In genomic region chr15:75453703-75454470, GRCh38 we compare ENCODE assay signal across 1 cellular context.
TF ChIP-seq lines count a peak whose summit lies in the region.

No MANE protein-coding gene starts in this region.

TF ChIP-seq in HEK293, 187 proteins besides CTCF, POLR2A, EP300 and RAD21 (continued from another document and continues in another):
- TF ChIP-seq, protein P1, sequence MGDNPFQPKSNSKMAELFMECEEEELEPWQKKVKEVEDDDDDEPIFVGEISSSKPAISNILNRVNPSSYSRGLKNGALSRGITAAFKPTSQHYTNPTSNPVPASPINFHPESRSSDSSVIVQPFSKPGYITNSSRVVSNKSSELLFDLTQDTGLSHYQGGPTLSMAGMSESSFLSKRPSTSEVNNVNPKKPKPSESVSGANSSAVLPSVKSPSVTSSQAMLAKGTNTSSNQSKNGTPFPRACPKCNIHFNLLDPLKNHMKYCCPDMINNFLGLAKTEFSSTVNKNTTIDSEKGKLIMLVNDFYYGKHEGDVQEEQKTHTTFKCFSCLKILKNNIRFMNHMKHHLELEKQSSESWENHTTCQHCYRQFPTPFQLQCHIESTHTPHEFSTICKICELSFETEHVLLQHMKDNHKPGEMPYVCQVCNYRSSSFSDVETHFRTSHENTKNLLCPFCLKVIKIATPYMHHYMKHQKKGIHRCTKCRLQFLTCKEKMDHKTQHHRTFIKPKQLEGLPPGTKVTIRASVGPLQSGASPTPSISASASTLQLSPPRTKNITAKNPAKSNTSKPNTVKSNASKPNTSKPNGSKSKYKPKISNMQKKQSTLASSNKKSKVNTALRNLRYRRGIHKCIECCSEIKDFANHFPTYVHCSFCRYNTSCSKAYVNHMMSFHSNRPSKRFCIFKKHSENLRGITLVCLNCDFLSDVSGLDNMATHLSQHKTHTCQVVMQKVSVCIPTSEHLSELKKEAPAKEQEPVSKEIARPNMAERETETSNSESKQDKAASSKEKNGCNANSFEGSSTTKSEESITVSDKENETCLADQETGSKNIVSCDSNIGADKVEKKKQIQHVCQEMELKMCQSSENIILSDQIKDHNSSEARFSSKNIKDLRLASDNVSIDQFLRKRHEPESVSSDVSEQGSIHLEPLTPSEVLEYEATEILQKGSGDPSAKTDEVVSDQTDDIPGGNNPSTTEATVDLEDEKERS (tag by site-specific recombination; IDR thresholded peaks at IDR 0.05), result no peak
- TF ChIP-seq, protein P2, sequence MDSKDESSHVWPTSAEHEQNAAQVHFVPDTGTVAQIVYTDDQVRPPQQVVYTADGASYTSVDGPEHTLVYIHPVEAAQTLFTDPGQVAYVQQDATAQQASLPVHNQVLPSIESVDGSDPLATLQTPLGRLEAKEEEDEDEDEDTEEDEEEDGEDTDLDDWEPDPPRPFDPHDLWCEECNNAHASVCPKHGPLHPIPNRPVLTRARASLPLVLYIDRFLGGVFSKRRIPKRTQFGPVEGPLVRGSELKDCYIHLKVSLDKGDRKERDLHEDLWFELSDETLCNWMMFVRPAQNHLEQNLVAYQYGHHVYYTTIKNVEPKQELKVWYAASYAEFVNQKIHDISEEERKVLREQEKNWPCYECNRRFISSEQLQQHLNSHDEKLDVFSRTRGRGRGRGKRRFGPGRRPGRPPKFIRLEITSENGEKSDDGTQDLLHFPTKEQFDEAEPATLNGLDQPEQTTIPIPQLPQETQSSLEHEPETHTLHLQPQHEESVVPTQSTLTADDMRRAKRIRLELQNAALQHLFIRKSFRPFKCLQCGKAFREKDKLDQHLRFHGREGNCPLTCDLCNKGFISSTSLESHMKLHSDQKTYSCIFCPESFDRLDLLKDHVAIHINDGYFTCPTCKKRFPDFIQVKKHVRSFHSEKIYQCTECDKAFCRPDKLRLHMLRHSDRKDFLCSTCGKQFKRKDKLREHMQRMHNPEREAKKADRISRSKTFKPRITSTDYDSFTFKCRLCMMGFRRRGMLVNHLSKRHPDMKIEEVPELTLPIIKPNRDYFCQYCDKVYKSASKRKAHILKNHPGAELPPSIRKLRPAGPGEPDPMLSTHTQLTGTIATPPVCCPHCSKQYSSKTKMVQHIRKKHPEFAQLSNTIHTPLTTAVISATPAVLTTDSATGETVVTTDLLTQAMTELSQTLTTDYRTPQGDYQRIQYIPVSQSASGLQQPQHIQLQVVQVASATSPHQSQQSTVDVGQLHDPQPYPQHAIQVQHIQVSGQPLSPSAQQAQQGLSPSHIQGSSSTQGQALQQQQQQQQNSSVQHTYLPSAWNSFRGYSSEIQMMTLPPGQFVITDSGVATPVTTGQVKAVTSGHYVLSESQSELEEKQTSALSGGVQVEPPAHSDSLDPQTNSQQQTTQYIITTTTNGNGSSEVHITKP (tag by site-specific recombination; IDR thresholded peaks at IDR 0.05), result peak; percentile 92
- TF ChIP-seq KLF8 (tag by site-specific recombination; IDR thresholded peaks at IDR 0.05), result peak; percentile 92
- peak; percentile 84 for TF ChIP-seq ATF2 (tag by site-specific recombination; IDR thresholded peaks at IDR 0.05; ENCODE audit: low read depth)
- TF ChIP-seq OSR2 (tag by site-specific recombination; IDR thresholded peaks at IDR 0.05), result no peak
- TF ChIP-seq GLIS2 (tag by site-specific recombination; IDR thresholded peaks at IDR 0.05), result peak; percentile 86
- TF ChIP-seq ZNF248 (tag by site-specific recombination; IDR thresholded peaks at IDR 0.05), result no peak
- TF ChIP-seq, protein P3, sequence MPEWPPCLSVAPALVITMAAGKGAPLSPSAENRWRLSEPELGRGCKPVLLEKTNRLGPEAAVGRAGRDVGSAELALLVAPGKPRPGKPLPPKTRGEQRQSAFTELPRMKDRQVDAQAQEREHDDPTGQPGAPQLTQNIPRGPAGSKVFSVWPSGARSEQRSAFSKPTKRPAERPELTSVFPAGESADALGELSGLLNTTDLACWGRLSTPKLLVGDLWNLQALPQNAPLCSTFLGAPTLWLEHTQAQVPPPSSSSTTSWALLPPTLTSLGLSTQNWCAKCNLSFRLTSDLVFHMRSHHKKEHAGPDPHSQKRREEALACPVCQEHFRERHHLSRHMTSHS (tag by site-specific recombination; IDR thresholded peaks at IDR 0.05), result no peak
- TF ChIP-seq ZNF571 (tag by site-specific recombination; IDR thresholded peaks at IDR 0.05), result no peak
- TF ChIP-seq ZNF610 (tag by site-specific recombination; IDR thresholded peaks at IDR 0.05; ENCODE audit: borderline replicate concordance), result peak; percentile 91
- peak; percentile 85 for TF ChIP-seq ZNF366 (tag by site-specific recombination; conservative IDR thresholded peaks at IDR 0.05)
- TF ChIP-seq, protein P4, sequence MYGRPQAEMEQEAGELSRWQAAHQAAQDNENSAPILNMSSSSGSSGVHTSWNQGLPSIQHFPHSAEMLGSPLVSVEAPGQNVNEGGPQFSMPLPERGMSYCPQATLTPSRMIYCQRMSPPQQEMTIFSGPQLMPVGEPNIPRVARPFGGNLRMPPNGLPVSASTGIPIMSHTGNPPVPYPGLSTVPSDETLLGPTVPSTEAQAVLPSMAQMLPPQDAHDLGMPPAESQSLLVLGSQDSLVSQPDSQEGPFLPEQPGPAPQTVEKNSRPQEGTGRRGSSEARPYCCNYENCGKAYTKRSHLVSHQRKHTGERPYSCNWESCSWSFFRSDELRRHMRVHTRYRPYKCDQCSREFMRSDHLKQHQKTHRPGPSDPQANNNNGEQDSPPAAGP (tag by site-specific recombination; IDR thresholded peaks at IDR 0.05), result peak; percentile 77; the same call in 1 of the 2 replicates
- peak; percentile 85 for TF ChIP-seq ZNF629 (tag by site-specific recombination; IDR thresholded peaks at IDR 0.05)
- peak; percentile 100 for TF ChIP-seq ZNF341 (tag by site-specific recombination; IDR thresholded peaks at IDR 0.05; ENCODE audit: low read depth)
- peak; percentile 71 for TF ChIP-seq KLF9 (tag by site-specific recombination; IDR thresholded peaks at IDR 0.05; ENCODE audit: low read depth)
- 0 out of 2 replicates have a peak, but pooled peaks have one; percentile 13 for TF ChIP-seq OVOL3 (tag by site-specific recombination; IDR thresholded peaks at IDR 0.05)
- TF ChIP-seq KLF16 (tag by site-specific recombination; IDR thresholded peaks at IDR 0.05), result peak; percentile 90
- peak; percentile 50; the same call in 1 of the 2 replicates for TF ChIP-seq ZBTB6 (tag by site-specific recombination; IDR thresholded peaks at IDR 0.05)
- peak; percentile 76 for TF ChIP-seq ZEB2 (tag by site-specific recombination; IDR thresholded peaks at IDR 0.05)
- 0 out of 2 replicates have a peak, but pooled peaks have one; percentile 11 for TF ChIP-seq ZSCAN30 (tag by site-specific recombination; IDR thresholded peaks at IDR 0.05)
- no peak for TF ChIP-seq ZNF776 (tag by site-specific recombination; IDR thresholded peaks at IDR 0.05; ENCODE audit: borderline replicate concordance)
- peak; percentile 49 for TF ChIP-seq ZBTB8A (tag by site-specific recombination; IDR thresholded peaks at IDR 0.05)
- peak; percentile 66 for TF ChIP-seq ZBTB20 (tag by site-specific recombination; IDR thresholded peaks at IDR 0.05)
- 0 out of 2 replicates have a peak, but pooled peaks have one; percentile 37 for TF ChIP-seq ZBTB7A (tag by site-specific recombination; IDR thresholded peaks at IDR 0.05; ENCODE audit: low read depth)
- TF ChIP-seq INSM2 (tag by site-specific recombination; IDR thresholded peaks at IDR 0.05), result no peak
- no peak for TF ChIP-seq ZNF211 (tag by site-specific recombination; IDR thresholded peaks at IDR 0.05; ENCODE audit: low read depth)
- no peak for TF ChIP-seq PRDM2 (tag by site-specific recombination; IDR thresholded peaks at IDR 0.05; ENCODE audit: borderline replicate concordance)
- TF ChIP-seq ELK4 (IDR thresholded peaks at IDR 0.05; ENCODE audit: borderline replicate concordance, low read depth, low read length), result peak; percentile 69; the same call in 1 of the 2 replicates
- peak; percentile 69 for TF ChIP-seq SP7 (tag by site-specific recombination; IDR thresholded peaks at IDR 0.05)
